In the genomic region with DNA sequence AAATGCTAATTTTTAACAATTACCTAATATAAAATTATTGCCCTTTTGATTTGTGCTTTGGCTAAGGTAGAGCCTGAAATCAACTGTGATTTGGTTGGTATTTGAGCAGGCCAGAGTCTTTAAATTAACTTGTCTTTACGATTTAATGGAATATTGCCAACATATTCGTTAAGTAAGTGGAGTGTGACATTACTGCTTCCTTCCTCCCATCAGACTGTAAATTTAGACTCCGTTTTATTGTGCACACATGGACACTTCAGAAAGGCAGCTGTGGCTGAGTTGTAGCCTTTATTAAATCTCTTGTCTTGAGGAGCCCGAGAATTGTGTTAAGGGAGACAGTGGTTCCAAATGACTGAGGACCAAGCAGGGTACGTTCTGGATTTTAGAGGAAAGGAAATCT, we compare ENCODE assay signal across 16 cellular contexts.
DNase-seq lines count a peak whose midpoint lies in the region; TF ChIP-seq lines count a peak whose summit lies in the region.
"Had no signal": no experiment of that assay in that cellular context is flagged by ENCODE, and none has a peak within 500 bp of the region (broad histone marks: within the 10 kb centered on the region; RNA-seq: fewer than 3 reads in every experiment).

No MANE protein-coding gene starts in this region.

- peaks cover 51% of the 10 kb centered on the region for H3K4me1 Mint-ChIP-seq in nephron
- H3K4me1 Mint-ChIP-seq: stimulated activated naive CD8-positive, alpha-beta T cell treated with anti-CD3 and anti-CD28 coated beads, Interleukin-15, amount 100 ng/mL, for 72 hours had no signal

- peak; percentile 29 for DNase-seq in DMS153 (lab: John Stamatoyannopoulos, UW)
- no peak for DNase-seq in DMS153 treated with DMSO at 0.1 percent for 48 hours (lab: John Stamatoyannopoulos, UW; ENCODE audit: unreplicated experiment)
- peak; percentile 1 for DNase-seq in NCI-H1092 (lab: John Stamatoyannopoulos, UW)
- peak; percentile 72 for DNase-seq in NCI-H446 treated with DMSO at 0.1 percent for 48 hours (lab: John Stamatoyannopoulos, UW)
- DNase-seq in effector CD4-positive, alpha-beta T cell = no peak
- DNase-seq in GM19240 (ENCODE audit: insufficient read length, low spot score) = no peak
- DNase-seq in AG08396 (ENCODE audit: low spot score) = no peak
- DNase-seq: activated CD4-positive, alpha-beta T cell treated with anti-CD3 and anti-CD28 coated beads, Interleukin-2, amount 50 U/mL, for 4 hours; activated CD8-positive, alpha-beta memory T cell treated with anti-CD3 and anti-CD28 coated beads, Interleukin-2, amount 50 U/mL, for 48 hours; NCI-H2029 treated with DMSO at 0.1 percent for 48 hours; retina; stimulated activated CD4-positive, alpha-beta T cell treated with anti-CD3 and anti-CD28 coated beads, Interleukin-4, amount 100 ng/mL, for 4 hours; stimulated activated naive CD8-positive, alpha-beta T cell treated with anti-CD3 and anti-CD28 coated beads, Interleukin-15, amount 100 ng/mL, for 72 hours; T-helper 2 cell; transverse colon had no signal

- H3K27me3 Mint-ChIP-seq in nephron (ENCODE audit: low read depth) = peaks cover 11% of the 10 kb centered on the region

- H3K9me3 Mint-ChIP-seq in nephron = peaks cover 2% of the 10 kb centered on the region
- H3K9me3 Mint-ChIP-seq: stimulated activated naive CD8-positive, alpha-beta T cell treated with anti-CD3 and anti-CD28 coated beads, Interleukin-15, amount 100 ng/mL, for 72 hours had no signal

- H3K36me3 Mint-ChIP-seq in nephron (ENCODE audit: low read depth) = peaks cover 10% of the 10 kb centered on the region

- H3K4me3 Mint-ChIP-seq in nephron = no peak overlapping the region
- H3K4me3 Mint-ChIP-seq: stimulated activated naive CD8-positive, alpha-beta T cell treated with anti-CD3 and anti-CD28 coated beads, Interleukin-15, amount 100 ng/mL, for 72 hours had no signal

- peak overlapping the region; percentile 60 to 75 (median 69) for H3K27ac Mint-ChIP-seq in nephron
- H3K27ac Mint-ChIP-seq: stimulated activated naive CD8-positive, alpha-beta T cell treated with anti-CD3 and anti-CD28 coated beads, Interleukin-15, amount 100 ng/mL, for 72 hours had no signal

- no peak for TF ChIP-seq CTCF in nephron (IDR thresholded peaks at IDR 0.05; ENCODE audit: unreplicated experiment in 3 of 3)

Comparison
In these comparisons a context has a peak if more than half of its experiments do, and no peak if none do; other contexts are left out.
1. DNase-seq: peak in DMS153 (single experiment), NCI-H1092 (single experiment) and NCI-H446 treated with DMSO at 0.1 percent for 48 hours (single experiment); none in DMS153 treated with DMSO at 0.1 percent for 48 hours (single experiment), effector CD4-positive, alpha-beta T cell (single experiment), GM19240 (single experiment) and AG08396 (single experiment).